18 cellular contexts compared by ENCODE assay signal in genomic region chr12:48160807-48161206, GRCh38. TPM values are rescaled to one million over a fixed set of nuclear protein-coding genes. Genes with fewer than 3 reads are reported as not detected.
DNase-seq lines count a peak whose midpoint lies in the region; ATAC-seq and TF ChIP-seq lines count a peak whose summit lies in the region.
"Had no signal": no experiment of that assay in that cellular context is flagged by ENCODE, and none has a peak within 500 bp of the region (broad histone marks: within the 10 kb centered on the region; RNA-seq: fewer than 3 reads in every experiment).

No MANE protein-coding gene starts in this region.

- peak overlapping the region; percentile 15 for H3K4me3 Mint-ChIP-seq in CD4-positive, alpha-beta T cell
- H3K4me3 Mint-ChIP-seq: activated naive CD4-positive, alpha-beta T cell treated with anti-CD3 and anti-CD28 coated beads, Interleukin-2, amount 10 ng/mL, durations not matched to agents 7 days and 5 days had no signal

- POLR2A ChIA-PET in CD4-positive, alpha-beta T cell (lab: Charles Lee), result interaction anchor here (1.1 kb wide), 1 partner anchor 39 kb away, joined by 3 read pairs; no protein-coding TSS in a partner anchor

- intact Hi-C loops in CD4-positive, alpha-beta T cell (cut with DNase I, micrococcal nuclease), result no loop called here
- intact Hi-C loops in head of caudate nucleus (cut with DNase I), result no loop called here

- DNase-seq in CD4-positive, alpha-beta T cell, result no peak
- peak; percentile 47 for DNase-seq in Jurkat, Clone E6-1 (ENCODE audit: low read depth, low spot score)
- DNase-seq in RPMI8226, result peak; percentile 81
- DNase-seq in head of caudate nucleus, result peak in 27 of 42 donors; percentile 17 to 72 (median 47)
- DNase-seq in stimulated activated CD4-positive, alpha-beta T cell treated with anti-CD3 and anti-CD28 coated beads, Interleukin-15, amount 100 ng/mL, for 24 hours, result no peak
- DNase-seq: activated naive CD4-positive, alpha-beta T cell treated with anti-CD3 and anti-CD28 coated beads, Interleukin-2, amount 10 ng/mL, durations not matched to agents 7 days and 5 days; central memory CD4-positive, alpha-beta T cell; kidney; NCI-H1436; NCI-H524; SJCRH30; WERI-Rb-1 had no signal

- no peak for ATAC-seq in CD4-positive, alpha-beta T cell (ENCODE audit: poor library complexity)
- ATAC-seq in HG03469 (IDR thresholded peaks at IDR 0.05; ENCODE audit: unreplicated experiment) (no peak), HG02798 (IDR thresholded peaks at IDR 0.05; ENCODE audit: poor library complexity, unreplicated experiment) (no peak), HG03354 (IDR thresholded peaks at IDR 0.05; ENCODE audit: poor library complexity, severe bottlenecking, unreplicated experiment) (no peak)

- H3K27ac ChIP-seq in CD4-positive, alpha-beta T cell (ENCODE audit: low read depth, low read length), result no peak overlapping the region
- H3K27ac ChIP-seq: SJCRH30, tibial nerve, WERI-Rb-1 had no signal

- no peaks in the 10 kb centered on the region for H3K9me3 Mint-ChIP-seq in CD4-positive, alpha-beta T cell
- H3K9me3 Mint-ChIP-seq: activated naive CD4-positive, alpha-beta T cell treated with anti-CD3 and anti-CD28 coated beads, Interleukin-2, amount 10 ng/mL, durations not matched to agents 7 days and 5 days had no signal

- no peak overlapping the region for H3K4me3 ChIP-seq in Jurkat, Clone E6-1 (ENCODE audit: low read length)
- H3K4me3 ChIP-seq: SJCRH30, tibial nerve had no signal

- peaks cover 13% of the 10 kb centered on the region for H3K27me3 Mint-ChIP-seq in CD4-positive, alpha-beta T cell

- peaks cover 44% of the 10 kb centered on the region for H3K4me1 Mint-ChIP-seq in CD4-positive, alpha-beta T cell (ENCODE audit: low read depth)

- H3K27ac Mint-ChIP-seq in CD4-positive, alpha-beta T cell, result peak overlapping the region; percentile 45
- H3K27ac Mint-ChIP-seq: activated naive CD4-positive, alpha-beta T cell treated with anti-CD3 and anti-CD28 coated beads, Interleukin-2, amount 10 ng/mL, durations not matched to agents 7 days and 5 days had no signal

- H3K36me3 Mint-ChIP-seq in CD4-positive, alpha-beta T cell (ENCODE audit: low read depth), result peaks cover 6% of the 10 kb centered on the region

- no peaks in the 10 kb centered on the region for H3K27me3 ChIP-seq in CD4-positive, alpha-beta T cell (ENCODE audit: control insufficient read depth, insufficient read depth, low read length)
- H3K27me3 ChIP-seq: SJCRH30, tibial nerve had no signal

- CTCF ChIA-PET in CD4-positive, alpha-beta T cell (lab: Charles Lee), result no interaction called here

- H3K9me3 ChIP-seq in CD4-positive, alpha-beta T cell (ENCODE audit: control insufficient read depth, low read length), result no peaks in the 10 kb centered on the region
- H3K9me3 ChIP-seq: SJCRH30, tibial nerve had no signal

- TF ChIP-seq CTCF in CD4-positive, alpha-beta T cell (IDR thresholded peaks at IDR 0.05), result no peak

RNA-seq across cellular contexts. Expression of gene ASB8, which starts 3.5 kb away (rescaled TPM):
- total RNA-seq in CD4-positive, alpha-beta T cell, result 10 to 100 TPM; 50.9 TPM
- polyA plus RNA-seq in Jurkat, Clone E6-1 (2012; ENCODE audit: insufficient read depth, insufficient read length), result 42.6 TPM

RNA-seq across cellular contexts. Expression of gene CCDC184, which starts 22.6 kb away (rescaled TPM):
- total RNA-seq in CD4-positive, alpha-beta T cell, result 1 to 10 TPM in 1 of 2 experiments, under 1 TPM in 1; 0.92 to 1.0 TPM
- not detected for polyA plus RNA-seq in Jurkat, Clone E6-1 (2012; ENCODE audit: insufficient read depth, insufficient read length)

RNA-seq across cellular contexts. Expression of gene PFKM, which starts 41.6 kb away (rescaled TPM):
- 1 to 10 TPM; 9.3 to 9.4 TPM for total RNA-seq in CD4-positive, alpha-beta T cell
- 5.4 TPM for polyA plus RNA-seq in Jurkat, Clone E6-1 (2012; ENCODE audit: insufficient read depth, insufficient read length)

RNA-seq across cellular contexts. Expression of gene OR10AD1, which starts 42.3 kb away (rescaled TPM):
- total RNA-seq in CD4-positive, alpha-beta T cell, result not detected
- polyA plus RNA-seq in Jurkat, Clone E6-1 (2012; ENCODE audit: insufficient read depth, insufficient read length), result not detected
- total RNA-seq: kidney, posterior vena cava, SJCRH30, tibial nerve had no signal
- polyA plus RNA-seq: BJ had no signal

RNA-seq across cellular contexts. Expression of gene SENP1, which starts 54.9 kb away (rescaled TPM):
- total RNA-seq in CD4-positive, alpha-beta T cell, result 10 to 100 TPM; 20.3 to 25.7 TPM
- 19.3 TPM for polyA plus RNA-seq in Jurkat, Clone E6-1 (2012; ENCODE audit: insufficient read depth, insufficient read length)

Comparison
In these comparisons a context has a peak if more than half of its experiments do, and no peak if none do; other contexts are left out.
1. DNase-seq: peak in Jurkat, Clone E6-1 (single experiment), RPMI8226 (single experiment) and head of caudate nucleus (27 of 42); none in CD4-positive, alpha-beta T cell (0 of 10) and stimulated activated CD4-positive, alpha-beta T cell treated with anti-CD3 and anti-CD28 coated beads, Interleukin-15, amount 100 ng/mL, for 24 hours (single experiment).